In genomic region chr17:60151355-60151754, GRCh38 we compare ENCODE assay signal across 11 cellular contexts. TPM values are rescaled to one million over a fixed set of nuclear protein-coding genes. Genes with fewer than 3 reads are reported as not detected.
DNase-seq lines count a peak whose midpoint lies in the region; ATAC-seq and TF ChIP-seq lines count a peak whose summit lies in the region.
"Had no signal": no experiment of that assay in that cellular context is flagged by ENCODE, and none has a peak within 500 bp of the region (broad histone marks: within the 10 kb centered on the region; RNA-seq: fewer than 3 reads in every experiment).

No MANE protein-coding gene starts in this region.

- WGBS in psoas muscle, 3 donors: 28 to 46% (median 39%) methylated on average over 5 of the region's 5 CpGs
- WGBS in thyroid gland, 2 donors: 41 to 53% methylated on average over 5 of the region's 5 CpGs

- no peak for DNase-seq in activated T-cell treated with anti-CD3 and anti-CD28 coated beads, Interleukin-2, amount 50 U/mL, for 4 hours
- DNase-seq in activated T-cell treated with anti-CD3 and anti-CD28 coated beads for 4 hours (no peak), psoas muscle (no peak), thyroid gland (no peak), NCI-H2081 (lab: John Stamatoyannopoulos, UW) (no peak)
- DNase-seq: anterior cingulate cortex, NCI-H187 treated with DMSO at 0.1 percent for 48 hours had no signal

- H3K27ac ChIP-seq in psoas muscle: no peak overlapping the region
- H3K27ac ChIP-seq in thyroid gland: no peak overlapping the region

- H3K4me1 ChIP-seq in psoas muscle (no peaks in the 10 kb centered on the region), thyroid gland (peaks cover 0 to 12% of the 10 kb centered on the region in 2 donors)

- peaks cover 11% of the 10 kb centered on the region for H3K4me1 Mint-ChIP-seq in activated T-cell treated with anti-CD3 and anti-CD28 coated beads, Interleukin-2, amount 50 U/mL, for 4 hours (ENCODE audit: low read depth)
- H3K4me1 Mint-ChIP-seq in activated T-helper 17 cell treated with anti-CD3 and anti-CD28 coated beads, Interleukin-2, amount 50 U/mL, for 72 hours: no peaks in the 10 kb centered on the region

- H3K36me3 ChIP-seq in psoas muscle (ENCODE audit: insufficient read depth in 1 of 2, low read depth in 1 of 2): no peaks in the 10 kb centered on the region
- H3K36me3 ChIP-seq in thyroid gland: no peaks in the 10 kb centered on the region

- no peaks in the 10 kb centered on the region for H3K36me3 Mint-ChIP-seq in activated T-cell treated with anti-CD3 and anti-CD28 coated beads, Interleukin-2, amount 50 U/mL, for 4 hours (ENCODE audit: insufficient read depth)
- H3K36me3 Mint-ChIP-seq in activated T-helper 17 cell treated with anti-CD3 and anti-CD28 coated beads, Interleukin-2, amount 50 U/mL, for 72 hours (ENCODE audit: low read depth): no peaks in the 10 kb centered on the region

- intact Hi-C loops in psoas muscle (cut with DNase I): no loop called here
- intact Hi-C loops in thyroid gland (cut with DNase I): no loop called here

- peak; percentile 76 to 79 for ATAC-seq in activated T-cell treated with anti-CD3 and anti-CD28 coated beads, Interleukin-2, amount 50 U/mL, for 4 hours
- ATAC-seq in HG02678 (IDR thresholded peaks at IDR 0.05; ENCODE audit: unreplicated experiment) (peak; percentile 61), psoas muscle (no peak), HG02840 (IDR thresholded peaks at IDR 0.05; ENCODE audit: low FRiP score, unreplicated experiment) (no peak)
- peak; percentile 89 for ATAC-seq in activated T-helper 17 cell treated with anti-CD3 and anti-CD28 coated beads, Interleukin-2, amount 50 U/mL, for 72 hours (replicated peaks)

- TF ChIP-seq POLR2A in thyroid gland (IDR thresholded peaks at IDR 0.05): no peak

- H3K4me3 Mint-ChIP-seq in activated T-cell treated with anti-CD3 and anti-CD28 coated beads, Interleukin-2, amount 50 U/mL, for 4 hours: no peak overlapping the region
- H3K4me3 Mint-ChIP-seq in activated T-helper 17 cell treated with anti-CD3 and anti-CD28 coated beads, Interleukin-2, amount 50 U/mL, for 72 hours: peak overlapping the region; percentile 52

- TF ChIP-seq CTCF in psoas muscle (IDR thresholded peaks at IDR 0.05) (no peak), thyroid gland (IDR thresholded peaks at IDR 0.05) (no peak)

- no peaks in the 10 kb centered on the region for H3K9me3 Mint-ChIP-seq in activated T-cell treated with anti-CD3 and anti-CD28 coated beads, Interleukin-2, amount 50 U/mL, for 4 hours
- no peaks in the 10 kb centered on the region for H3K9me3 Mint-ChIP-seq in activated T-helper 17 cell treated with anti-CD3 and anti-CD28 coated beads, Interleukin-2, amount 50 U/mL, for 72 hours

- no peaks in the 10 kb centered on the region for H3K9me3 ChIP-seq in psoas muscle
- no peaks in the 10 kb centered on the region for H3K9me3 ChIP-seq in thyroid gland

- H3K4me3 ChIP-seq in psoas muscle (peak overlapping the region; percentile 59), thyroid gland (replicated peaks in 1 of 3) (no peak overlapping the region)

- H3K27me3 ChIP-seq in psoas muscle (ENCODE audit: insufficient read depth in 3 of 3, low read length in 2 of 3): peaks cover 0 to 78% (median 27%) of the 10 kb centered on the region in 3 donors
- H3K27me3 ChIP-seq in thyroid gland: peaks cover 23% of the 10 kb centered on the region

- no peak overlapping the region for H3K27ac Mint-ChIP-seq in activated T-helper 17 cell treated with anti-CD3 and anti-CD28 coated beads, Interleukin-2, amount 50 U/mL, for 72 hours

- peaks cover 66% of the 10 kb centered on the region for H3K27me3 Mint-ChIP-seq in activated T-cell treated with anti-CD3 and anti-CD28 coated beads, Interleukin-2, amount 50 U/mL, for 4 hours (ENCODE audit: low read depth)
- peaks cover 48% of the 10 kb centered on the region for H3K27me3 Mint-ChIP-seq in activated T-helper 17 cell treated with anti-CD3 and anti-CD28 coated beads, Interleukin-2, amount 50 U/mL, for 72 hours

RNA-seq across cellular contexts. Expression of gene CA4, which starts 1.6 kb away (rescaled TPM):
- total RNA-seq in activated T-cell treated with anti-CD3 and anti-CD28 coated beads, Interleukin-2, amount 50 U/mL, for 4 hours: not detected
- total RNA-seq in activated T-helper 17 cell treated with anti-CD3 and anti-CD28 coated beads, Interleukin-2, amount 50 U/mL, for 72 hours: not detected
- total RNA-seq in psoas muscle (10 to 100 TPM in 3 of 4 donors, 1 to 10 TPM in 1; 8.9 to 13.6 (median 11.6) TPM), thyroid gland (10 to 100 TPM; 22.7 to 56.5 (median 26.3) TPM)
- polyA plus RNA-seq in psoas muscle: 10 to 100 TPM; 10.2 to 16.6 (median 14.4) TPM
- total RNA-seq: osteoblast had no signal

Comparison
In these comparisons a context has a peak if more than half of its experiments do, and no peak if none do; other contexts are left out.
1. ATAC-seq: peak in activated T-cell treated with anti-CD3 and anti-CD28 coated beads, Interleukin-2, amount 50 U/mL, for 4 hours (2 of 2), HG02678 (single experiment) and activated T-helper 17 cell treated with anti-CD3 and anti-CD28 coated beads, Interleukin-2, amount 50 U/mL, for 72 hours (single experiment); none in psoas muscle (0 of 4) and HG02840 (single experiment).
2. RNA of gene CA4, which starts 1.6 kb away (total RNA-seq): 22.7 to 56.5 TPM in thyroid gland and 8.9 to 13.6 TPM in psoas muscle; not detected in activated T-cell treated with anti-CD3 and anti-CD28 coated beads, Interleukin-2, amount 50 U/mL, for 4 hours and not detected in activated T-helper 17 cell treated with anti-CD3 and anti-CD28 coated beads, Interleukin-2, amount 50 U/mL, for 72 hours; every median in the first group is over 4 times any median in the second.